19 cellular contexts compared by ENCODE assay signal in genomic region chr2:129730979-129731378, GRCh38.
"Had no signal": no experiment of that assay in that cellular context is flagged by ENCODE, and none has a peak within 500 bp of the region (broad histone marks: within the 10 kb centered on the region; RNA-seq: fewer than 3 reads in every experiment).

No MANE protein-coding gene starts in this region.

- H3K27ac ChIP-seq: hepatocyte, neural progenitor cell, pancreas, prostate gland, right lobe of liver, tibial artery, upper lobe of left lung, vagina had no signal

- H3K27me3 ChIP-seq: hepatocyte, neural progenitor cell, pancreas, right lobe of liver, tibial artery, upper lobe of left lung, vagina had no signal

- DNase-seq: effector memory CD8-positive, alpha-beta T cell; foreskin melanocyte; left colon; left ventricle myocardium superior; mesenchymal stem cell; midbrain; nucleus accumbens; pancreas; right lobe of liver; stimulated activated CD4-positive, alpha-beta T cell treated with anti-CD3 and anti-CD28 coated beads, Interleukin-4, amount 100 ng/mL, for 1 hour; tibial artery had no signal

- H3K9me3 ChIP-seq: pancreas, prostate gland, right lobe of liver, tibial artery, upper lobe of left lung, vagina had no signal

- H3K36me3 ChIP-seq: neural progenitor cell, pancreas, prostate gland, right lobe of liver, tibial artery, upper lobe of left lung, vagina had no signal

- H3K4me3 ChIP-seq: hepatocyte, lung, neural progenitor cell, pancreas, prostate gland, right lobe of liver, tibial artery, upper lobe of left lung, vagina had no signal

- ATAC-seq: effector memory CD8-positive, alpha-beta T cell; left colon; left ventricle myocardium superior; natural killer cell treated with Interleukin-12 subunit alpha and Interleukin-12 subunit beta and Interleukin-15 and Interleukin-18, amount 100 ng/mL, for 72 hours; pancreas; right lobe of liver; stimulated activated memory B cell treated with anti-CD40 and anti-IgM and Interleukin-4, amounts not matched to agents 10 μg/mL and 1 μg/mL and 100 μg/mL, for 72 hours had no signal

- H3K9ac ChIP-seq: neural progenitor cell had no signal

- H3K4me1 ChIP-seq: pancreas, prostate gland, right lobe of liver, tibial artery, upper lobe of left lung, vagina had no signal

- H3K4me2 ChIP-seq: hepatocyte, neural progenitor cell had no signal
